17 cellular contexts compared by ENCODE assay signal in genomic region chr2:203787954-203788353, GRCh38.
DNase-seq lines count a peak whose midpoint lies in the region; ATAC-seq and TF ChIP-seq lines count a peak whose summit lies in the region.
"Had no signal": no experiment of that assay in that cellular context is flagged by ENCODE, and none has a peak within 500 bp of the region (broad histone marks: within the 10 kb centered on the region; RNA-seq: fewer than 3 reads in every experiment).

No MANE protein-coding gene starts in this region.

- ATAC-seq in psoas muscle (no peak), GM19463 (IDR thresholded peaks at IDR 0.05; ENCODE audit: unreplicated experiment) (no peak), GM21825 (IDR thresholded peaks at IDR 0.05; ENCODE audit: unreplicated experiment) (no peak)
- ATAC-seq: activated CD8-positive, alpha-beta T cell treated with anti-CD3 and anti-CD28 coated beads for 36 hours; natural killer cell had no signal

- H3K4me1 ChIP-seq in Caco-2, result peaks cover 73% of the 10 kb centered on the region
- H3K4me1 ChIP-seq in psoas muscle, result no peaks in the 10 kb centered on the region

- CTCF ChIA-PET in Caco-2 (lab: Charles Lee), result no interaction called here

- intact Hi-C loops in Caco-2 (cut with micrococcal nuclease; ENCODE audit: unreplicated experiment), result no loop called here
- intact Hi-C loops in psoas muscle (cut with DNase I), result no loop called here

- DNase-seq in Caco-2 (no peak), NOMO-1 treated with DMSO at 0.1 percent for 48 hours (lab: John Stamatoyannopoulos, UW; ENCODE audit: unreplicated experiment) (peak; percentile 91), globus pallidus (ENCODE audit: low spot score) (peak; percentile 22), psoas muscle (no peak), T-helper 1 cell (no peak), foreskin melanocyte (no peak)
- DNase-seq: activated CD8-positive, alpha-beta T cell treated with anti-CD3 and anti-CD28 coated beads for 36 hours; H7; head of caudate nucleus; natural killer cell; NCI-H1105; NCI-H2227 treated with DMSO at 0.1 percent for 48 hours; right cardiac atrium had no signal

- no peaks in the 10 kb centered on the region for H3K27me3 ChIP-seq in Caco-2 (replicated peaks; ENCODE audit: control insufficient read depth, insufficient read depth, low read length)
- no peaks in the 10 kb centered on the region for H3K27me3 ChIP-seq in psoas muscle (ENCODE audit: insufficient read depth in 3 of 3, low read length in 2 of 3)

- H3K9me3 ChIP-seq in Caco-2 (no peaks in the 10 kb centered on the region), psoas muscle (no peaks in the 10 kb centered on the region)

- TF ChIP-seq CTCF in Caco-2 (IDR thresholded peaks at IDR 0.05; ENCODE audit: insufficient read depth in 1 of 2, low read depth in 1 of 2, low read length in 1 of 2, severe bottlenecking in 1 of 2, unreplicated experiment in 1 of 2), result no peak
- TF ChIP-seq CTCF in psoas muscle (IDR thresholded peaks at IDR 0.05), result no peak

- peak overlapping the region; percentile 41 for H3K27ac Mint-ChIP-seq in Caco-2 (ENCODE audit: unreplicated experiment)
- H3K27ac Mint-ChIP-seq: activated CD8-positive, alpha-beta T cell treated with anti-CD3 and anti-CD28 coated beads for 36 hours; activated T-helper 1 cell treated with anti-CD3 and anti-CD28 coated beads, Interleukin-12 subunit alpha, Interleukin-12 subunit beta, Interleukin-2, Interleukin-4 antibody, amounts not matched to agents 30 ng/mL and 10 ng/mL and 1 ng/mL, durations not matched to agents 14 hours and 24 hours and 36 hours; natural killer cell; type B pancreatic cell had no signal

- no TSS peak for BruUV-seq in Caco-2 (replicated peaks; lab: Mats Ljungman, UMichigan)

- H3K27me3 Mint-ChIP-seq in Caco-2 (ENCODE audit: insufficient read depth, unreplicated experiment), result no peaks in the 10 kb centered on the region
- H3K27me3 Mint-ChIP-seq: activated CD8-positive, alpha-beta T cell treated with anti-CD3 and anti-CD28 coated beads for 36 hours; type B pancreatic cell had no signal

- POLR2A ChIA-PET in Caco-2 (lab: Charles Lee), result no interaction called here

- WGBS in psoas muscle, 3 donors, result 50 to 61% (median 53%) methylated on average over 2 of the region's 2 CpGs

- no peaks in the 10 kb centered on the region for H3K9me3 Mint-ChIP-seq in Caco-2 (ENCODE audit: unreplicated experiment)
- H3K9me3 Mint-ChIP-seq: activated CD8-positive, alpha-beta T cell treated with anti-CD3 and anti-CD28 coated beads for 36 hours; activated T-helper 1 cell treated with anti-CD3 and anti-CD28 coated beads, Interleukin-12 subunit alpha, Interleukin-12 subunit beta, Interleukin-2, Interleukin-4 antibody, amounts not matched to agents 30 ng/mL and 10 ng/mL and 1 ng/mL, durations not matched to agents 14 hours and 24 hours and 36 hours; natural killer cell had no signal

- H3K4me1 Mint-ChIP-seq in Caco-2 (ENCODE audit: low read depth, unreplicated experiment), result peaks cover 44% of the 10 kb centered on the region

- no peak overlapping the region for H3K4me3 ChIP-seq in Caco-2 (ENCODE audit: low read depth, low read length)
- no peak overlapping the region for H3K4me3 ChIP-seq in psoas muscle

- H3K36me3 Mint-ChIP-seq in Caco-2 (ENCODE audit: insufficient read depth, unreplicated experiment), result peaks cover 39% of the 10 kb centered on the region
- H3K36me3 Mint-ChIP-seq: natural killer cell, type B pancreatic cell had no signal

- no peak overlapping the region for H3K4me3 Mint-ChIP-seq in Caco-2 (ENCODE audit: unreplicated experiment)
- H3K4me3 Mint-ChIP-seq: activated CD8-positive, alpha-beta T cell treated with anti-CD3 and anti-CD28 coated beads for 36 hours; activated T-helper 1 cell treated with anti-CD3 and anti-CD28 coated beads, Interleukin-12 subunit alpha, Interleukin-12 subunit beta, Interleukin-2, Interleukin-4 antibody, amounts not matched to agents 30 ng/mL and 10 ng/mL and 1 ng/mL, durations not matched to agents 14 hours and 24 hours and 36 hours; natural killer cell; type B pancreatic cell had no signal

- H3K36me3 ChIP-seq in Caco-2 (ENCODE audit: control insufficient read depth, insufficient read depth, low read length) (no peaks in the 10 kb centered on the region), psoas muscle (ENCODE audit: insufficient read depth in 1 of 2, low read depth in 1 of 2) (no peaks in the 10 kb centered on the region)

- H3K27ac ChIP-seq in psoas muscle, result peak overlapping the region; percentile 33

Comparison
In these comparisons a context has a peak if more than half of its experiments do, and no peak if none do; other contexts are left out.
1. DNase-seq: peak in NOMO-1 treated with DMSO at 0.1 percent for 48 hours (single experiment) and globus pallidus (single experiment); none in Caco-2 (0 of 2), psoas muscle (0 of 2), T-helper 1 cell (0 of 5) and foreskin melanocyte (single experiment).